14 cellular contexts compared by ENCODE assay signal in the genomic region with DNA sequence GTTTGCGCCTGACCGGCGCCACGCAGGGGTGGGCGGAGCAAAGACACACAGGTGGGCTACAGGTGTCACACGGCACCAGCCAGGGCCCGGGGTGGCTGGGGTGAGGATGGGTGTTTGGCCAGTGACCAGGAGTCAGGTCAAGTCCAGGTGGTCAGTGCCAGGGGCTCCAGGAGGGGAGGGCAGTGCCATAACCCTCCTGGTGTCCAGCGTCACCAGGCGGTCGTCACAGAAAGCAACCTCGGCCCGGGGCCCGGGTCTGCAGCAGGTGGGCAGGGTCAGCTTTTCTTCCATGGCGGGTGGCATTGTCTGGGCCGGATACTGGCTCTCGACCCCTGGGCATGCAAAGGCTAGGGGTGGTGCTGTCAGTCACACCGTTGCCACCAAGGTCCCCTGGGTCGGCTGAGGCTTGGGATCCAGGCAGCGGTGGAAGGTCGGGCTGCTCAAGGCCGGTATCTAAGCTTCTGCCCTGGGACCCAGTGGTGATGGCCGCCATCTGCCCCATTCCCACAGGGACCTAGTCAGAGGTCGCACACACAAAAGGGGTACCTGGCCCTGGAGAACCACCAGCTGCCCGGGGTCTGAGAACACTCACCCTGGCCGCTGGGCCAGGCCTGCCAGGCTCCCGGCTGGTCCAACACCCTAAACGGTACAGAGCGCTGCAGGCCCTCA. TPM values are rescaled to one million over a fixed set of nuclear protein-coding genes. Genes with fewer than 3 reads are reported as not detected.
DNase-seq lines count a peak whose midpoint lies in the region; ATAC-seq, FAIRE-seq and TF ChIP-seq lines count a peak whose summit lies in the region.
"Had no signal": no experiment of that assay in that cellular context is flagged by ENCODE, and none has a peak within 500 bp of the region (broad histone marks: within the 10 kb centered on the region; RNA-seq: fewer than 3 reads in every experiment).

No MANE protein-coding gene starts in this region.

- ATAC-seq in HG02759 (IDR thresholded peaks at IDR 0.05; ENCODE audit: unreplicated experiment) (no peak), HG03097 (IDR thresholded peaks at IDR 0.05; ENCODE audit: low FRiP score, unreplicated experiment) (no peak)

- no peak overlapping the region for H2BK120ac ChIP-seq in neuronal stem cell (ENCODE audit: low read depth, low read length)

- no peaks in the 10 kb centered on the region for H3K9me3 Mint-ChIP-seq in activated CD4-positive, alpha-beta T cell treated with anti-CD3 and anti-CD28 coated beads, Interleukin-2, amount 10 ng/mL, durations not matched to agents 7 days and 5 days
- no peaks in the 10 kb centered on the region for H3K9me3 Mint-ChIP-seq in astrocyte (ENCODE audit: unreplicated experiment)

- H4K20me1 ChIP-seq in astrocyte (ENCODE audit: insufficient read depth, low read length), result peaks cover 5% of the 10 kb centered on the region

- H2BK5ac ChIP-seq in neuronal stem cell (ENCODE audit: low read length), result no peak overlapping the region

- peak overlapping the region; percentile 89 for H3K14ac ChIP-seq in neuronal stem cell (ENCODE audit: low read length)

- no peak overlapping the region for H2BK15ac ChIP-seq in neuronal stem cell (ENCODE audit: low read length)

- peak overlapping the region; percentile 96 for H3K23ac ChIP-seq in neuronal stem cell (ENCODE audit: low read depth, low read length, poor library complexity)

- H3K79me2 ChIP-seq in astrocyte (ENCODE audit: insufficient read depth, low read length), result no peaks in the 10 kb centered on the region

- peak overlapping the region; percentile 77 for H3K4me3 Mint-ChIP-seq in activated CD4-positive, alpha-beta T cell treated with anti-CD3 and anti-CD28 coated beads, Interleukin-2, amount 10 ng/mL, durations not matched to agents 7 days and 5 days
- peak overlapping the region; percentile 45 for H3K4me3 Mint-ChIP-seq in astrocyte (ENCODE audit: unreplicated experiment)

- peaks cover 7% of the 10 kb centered on the region for H3K4me1 Mint-ChIP-seq in activated CD4-positive, alpha-beta T cell treated with anti-CD3 and anti-CD28 coated beads, Interleukin-2, amount 10 ng/mL, durations not matched to agents 7 days and 5 days
- H3K4me1 Mint-ChIP-seq in astrocyte (ENCODE audit: low read depth, unreplicated experiment), result no peaks in the 10 kb centered on the region

- peaks cover 8% of the 10 kb centered on the region for H3K27me3 Mint-ChIP-seq in activated CD4-positive, alpha-beta T cell treated with anti-CD3 and anti-CD28 coated beads, Interleukin-2, amount 10 ng/mL, durations not matched to agents 7 days and 5 days
- H3K27me3 Mint-ChIP-seq in astrocyte (ENCODE audit: low read depth, unreplicated experiment), result peaks cover 14% of the 10 kb centered on the region

- no peak overlapping the region for H2BK12ac ChIP-seq in neuronal stem cell (ENCODE audit: low read length)

- H3K27me3 ChIP-seq in H7 (ENCODE audit: control insufficient read depth, insufficient read depth, low read length) (peaks cover 29% of the 10 kb centered on the region), astrocyte (ENCODE audit: insufficient read depth, low read length) (peaks cover 13% of the 10 kb centered on the region), neuronal stem cell (ENCODE audit: control insufficient read depth in 3 of 3, insufficient read depth in 3 of 3, low read depth in 1 of 3, low read length in 3 of 3) (peaks cover 20 to 59% (median 26%) of the 10 kb centered on the region in 3 experiments)
- H3K27me3 ChIP-seq: thyroid gland had no signal

- FAIRE-seq in astrocyte (lab: Jason Lieb, UNC), result no peak

- H3K4me3 ChIP-seq in H7 (ENCODE audit: insufficient read depth, low read depth, low read length) (no peak overlapping the region), astrocyte (ENCODE audit: insufficient read depth, low read depth, low read length) (no peak overlapping the region), neuronal stem cell (ENCODE audit: low read length in 2 of 2) (no peak overlapping the region), foreskin fibroblast (ENCODE audit: low read depth in 1 of 2, low read length in 2 of 2) (no peak overlapping the region)
- H3K4me3 ChIP-seq: thyroid gland had no signal

- CTCF ChIA-PET in activated CD4-positive, alpha-beta T cell treated with anti-CD3 and anti-CD28 coated beads, Interleukin-2, amount 10 ng/mL, durations not matched to agents 7 days and 5 days (lab: Charles Lee), result interaction anchor here (1.8 kb wide), 1 partner anchor 9 kb away, joined by 6 read pairs; no protein-coding TSS in a partner anchor

- H2AFZ ChIP-seq in astrocyte (ENCODE audit: low read depth, low read length), result no peak overlapping the region
- no peak overlapping the region for H2AFZ ChIP-seq in neuronal stem cell (ENCODE audit: low read length)

- H4K8ac ChIP-seq in neuronal stem cell (ENCODE audit: low read depth, low read length), result no peak overlapping the region

- POLR2A ChIA-PET in activated CD4-positive, alpha-beta T cell treated with anti-CD3 and anti-CD28 coated beads, Interleukin-2, amount 10 ng/mL, durations not matched to agents 7 days and 5 days (lab: Charles Lee), result no interaction called here

- peaks cover 4% of the 10 kb centered on the region for H3K36me3 Mint-ChIP-seq in activated CD4-positive, alpha-beta T cell treated with anti-CD3 and anti-CD28 coated beads, Interleukin-2, amount 10 ng/mL, durations not matched to agents 7 days and 5 days (ENCODE audit: low read depth)
- no peaks in the 10 kb centered on the region for H3K36me3 Mint-ChIP-seq in astrocyte (ENCODE audit: low read depth, unreplicated experiment)

- H2AK5ac ChIP-seq in neuronal stem cell (ENCODE audit: low read depth, low read length), result peak overlapping the region; percentile 30

- peaks cover 10% of the 10 kb centered on the region for H3K4me1 ChIP-seq in astrocyte (ENCODE audit: insufficient read depth, low read length)
- H3K4me1 ChIP-seq in neuronal stem cell (ENCODE audit: control insufficient read depth in 2 of 2, insufficient read depth in 1 of 2, low read depth in 1 of 2, low read length in 2 of 2), result peaks cover 10 to 22% of the 10 kb centered on the region in 2 donors

- H3K9ac ChIP-seq in astrocyte (ENCODE audit: low read length) (no peak overlapping the region), neuronal stem cell (ENCODE audit: low read depth, low read length, poor library complexity) (no peak overlapping the region)
- H3K9ac ChIP-seq: KMS-11 had no signal

- WGBS in neuronal stem cell (ENCODE audit: extremely low coverage in 2 of 2, insufficient read length in 2 of 2, insufficient replicate concordance in 1 of 2), 2 donors, result no CpG with 5 or more reads among the region's 28 CpGs

- H3K9me3 ChIP-seq in astrocyte (ENCODE audit: insufficient read depth, low read depth, low read length), result no peaks in the 10 kb centered on the region
- H3K9me3 ChIP-seq in neuronal stem cell (replicated peaks in 1 of 2; ENCODE audit: control insufficient read depth in 2 of 2, insufficient read depth in 1 of 2, low read depth in 1 of 2, low read length in 2 of 2), result peaks cover 0 to 2% of the 10 kb centered on the region in 2 donors
- H3K9me3 ChIP-seq: thyroid gland had no signal

- peaks cover 2% of the 10 kb centered on the region for H3K79me1 ChIP-seq in neuronal stem cell (ENCODE audit: low read depth, low read length)

- H3K18ac ChIP-seq in neuronal stem cell (ENCODE audit: low read length), result no peak overlapping the region

- H3K4me2 ChIP-seq in astrocyte (ENCODE audit: low read length) (no peak overlapping the region), neuronal stem cell (ENCODE audit: insufficient read depth, low read length, poor library complexity, severe bottlenecking) (no peak overlapping the region)
- H3K4me2 ChIP-seq: KMS-11 had no signal

- no peak overlapping the region for H3K27ac ChIP-seq in astrocyte (ENCODE audit: low read depth, low read length)
- no peak overlapping the region for H3K27ac ChIP-seq in neuronal stem cell (replicated peaks; ENCODE audit: low read length)
- H3K27ac ChIP-seq: KMS-11, thyroid gland had no signal

- no peaks in the 10 kb centered on the region for H3K36me3 ChIP-seq in H7 (replicated peaks; ENCODE audit: control insufficient read depth, insufficient read depth, low read length)
- no peaks in the 10 kb centered on the region for H3K36me3 ChIP-seq in astrocyte (ENCODE audit: insufficient read depth, low read length)
- no peaks in the 10 kb centered on the region for H3K36me3 ChIP-seq in neuronal stem cell (replicated peaks in 1 of 2; ENCODE audit: control insufficient read depth in 2 of 2, insufficient read depth in 2 of 2, low read length in 2 of 2)
- H3K36me3 ChIP-seq: thyroid gland had no signal

- no peak overlapping the region for H3K27ac Mint-ChIP-seq in activated CD4-positive, alpha-beta T cell treated with anti-CD3 and anti-CD28 coated beads, Interleukin-2, amount 10 ng/mL, durations not matched to agents 7 days and 5 days
- H3K27ac Mint-ChIP-seq in astrocyte (ENCODE audit: unreplicated experiment), result no peak overlapping the region

- no peak overlapping the region for H4K91ac ChIP-seq in neuronal stem cell (ENCODE audit: low read depth, low read length, poor library complexity)

- TF ChIP-seq CTCF in astrocyte (IDR thresholded peaks at IDR 0.05; ENCODE audit: insufficient read depth, low read depth, low read length) (no peak), foreskin fibroblast (IDR thresholded peaks at IDR 0.05; ENCODE audit: low read depth, low read length) (no peak)

- no peak overlapping the region for H3K4ac ChIP-seq in neuronal stem cell (ENCODE audit: low read length)

- DNase-seq in activated CD4-positive, alpha-beta T cell treated with anti-CD3 and anti-CD28 coated beads, Interleukin-2, amount 10 ng/mL, durations not matched to agents 7 days and 5 days, result no peak
- no peak for DNase-seq in activated CD4-positive, alpha-beta T cell treated with anti-CD3 and anti-CD28 coated beads for 1 hour
- DNase-seq in H7, result peak; percentile 68
- no peak for DNase-seq in astrocyte (ENCODE audit: low read depth)
- DNase-seq in neuronal stem cell (ENCODE audit: low spot score), result no peak
- no peak for DNase-seq in foreskin fibroblast
- DNase-seq: effector memory CD4-positive, alpha-beta T cell; EL; NCI-H1694; NCI-H774 had no signal

RNA-seq across cellular contexts. Expression of gene FNDC10, which starts 1.8 kb away (rescaled TPM):
- total RNA-seq in activated CD4-positive, alpha-beta T cell treated with anti-CD3 and anti-CD28 coated beads, Interleukin-2, amount 10 ng/mL, durations not matched to agents 7 days and 5 days, result 1 to 10 TPM; 6.2 to 7.9 TPM
- 25.6 and 32.7 TPM in 2 replicates for total RNA-seq in H7 (2014; rRNA removed; shearing (Covaris generic))
- total RNA-seq in astrocyte, result 7.4 and 8.7 TPM in 2 replicates
- 12.4 TPM for polyA plus RNA-seq in neuronal stem cell (2013, experiment 1 of 2)
- 11.8 TPM for polyA plus RNA-seq in neuronal stem cell (2013, experiment 2 of 2)

RNA-seq across cellular contexts. Expression of gene MIB2, which starts 17.1 kb away (rescaled TPM):
- 10 to 100 TPM; 40.0 to 42.8 TPM for total RNA-seq in activated CD4-positive, alpha-beta T cell treated with anti-CD3 and anti-CD28 coated beads, Interleukin-2, amount 10 ng/mL, durations not matched to agents 7 days and 5 days
- 45.7 and 89.0 TPM in 2 replicates for total RNA-seq in H7 (2014; rRNA removed; shearing (Covaris generic))
- 73.6 and 80.1 TPM in 2 replicates for total RNA-seq in astrocyte
- polyA plus RNA-seq in neuronal stem cell (2013, experiment 1 of 2), result 60.6 TPM
- polyA plus RNA-seq in neuronal stem cell (2013, experiment 2 of 2), result 58.5 TPM

RNA-seq across cellular contexts. Expression of gene SSU72, which starts 23.5 kb away (rescaled TPM):
- 100 to 1,000 TPM; 128 to 130 TPM for total RNA-seq in activated CD4-positive, alpha-beta T cell treated with anti-CD3 and anti-CD28 coated beads, Interleukin-2, amount 10 ng/mL, durations not matched to agents 7 days and 5 days
- 80.7 and 94.3 TPM in 2 replicates for total RNA-seq in H7 (2014; rRNA removed; shearing (Covaris generic))
- total RNA-seq in astrocyte, result 143 and 145 TPM in 2 replicates
- polyA plus RNA-seq in neuronal stem cell (2013, experiment 1 of 2), result 147 TPM
- 144 TPM for polyA plus RNA-seq in neuronal stem cell (2013, experiment 2 of 2)

RNA-seq across cellular contexts. Expression of gene MMP23B, which starts 33.8 kb away (rescaled TPM):
- total RNA-seq in activated CD4-positive, alpha-beta T cell treated with anti-CD3 and anti-CD28 coated beads, Interleukin-2, amount 10 ng/mL, durations not matched to agents 7 days and 5 days, result 1 to 10 TPM; 1.8 to 2.3 TPM
- total RNA-seq in H7 (2014; rRNA removed; shearing (Covaris generic)), result 11.9 and 15.7 TPM in 2 replicates
- 40.1 and 40.7 TPM in 2 replicates for total RNA-seq in astrocyte
- polyA plus RNA-seq in neuronal stem cell (2013, experiment 1 of 2), result 11.0 TPM
- polyA plus RNA-seq in neuronal stem cell (2013, experiment 2 of 2), result 10.6 TPM

RNA-seq across cellular contexts. Expression of gene TMEM240, which starts 57.8 kb away (rescaled TPM):
- total RNA-seq in activated CD4-positive, alpha-beta T cell treated with anti-CD3 and anti-CD28 coated beads, Interleukin-2, amount 10 ng/mL, durations not matched to agents 7 days and 5 days, result 1 to 10 TPM; 1.2 to 1.3 TPM
- 13.6 and 14.3 TPM in 2 replicates for total RNA-seq in H7 (2014; rRNA removed; shearing (Covaris generic))
- 7.0 and 9.0 TPM in 2 replicates for total RNA-seq in astrocyte
- 8.8 TPM for polyA plus RNA-seq in neuronal stem cell (2013, experiment 1 of 2)
- polyA plus RNA-seq in neuronal stem cell (2013, experiment 2 of 2), result 8.6 TPM
